In the genomic region with DNA sequence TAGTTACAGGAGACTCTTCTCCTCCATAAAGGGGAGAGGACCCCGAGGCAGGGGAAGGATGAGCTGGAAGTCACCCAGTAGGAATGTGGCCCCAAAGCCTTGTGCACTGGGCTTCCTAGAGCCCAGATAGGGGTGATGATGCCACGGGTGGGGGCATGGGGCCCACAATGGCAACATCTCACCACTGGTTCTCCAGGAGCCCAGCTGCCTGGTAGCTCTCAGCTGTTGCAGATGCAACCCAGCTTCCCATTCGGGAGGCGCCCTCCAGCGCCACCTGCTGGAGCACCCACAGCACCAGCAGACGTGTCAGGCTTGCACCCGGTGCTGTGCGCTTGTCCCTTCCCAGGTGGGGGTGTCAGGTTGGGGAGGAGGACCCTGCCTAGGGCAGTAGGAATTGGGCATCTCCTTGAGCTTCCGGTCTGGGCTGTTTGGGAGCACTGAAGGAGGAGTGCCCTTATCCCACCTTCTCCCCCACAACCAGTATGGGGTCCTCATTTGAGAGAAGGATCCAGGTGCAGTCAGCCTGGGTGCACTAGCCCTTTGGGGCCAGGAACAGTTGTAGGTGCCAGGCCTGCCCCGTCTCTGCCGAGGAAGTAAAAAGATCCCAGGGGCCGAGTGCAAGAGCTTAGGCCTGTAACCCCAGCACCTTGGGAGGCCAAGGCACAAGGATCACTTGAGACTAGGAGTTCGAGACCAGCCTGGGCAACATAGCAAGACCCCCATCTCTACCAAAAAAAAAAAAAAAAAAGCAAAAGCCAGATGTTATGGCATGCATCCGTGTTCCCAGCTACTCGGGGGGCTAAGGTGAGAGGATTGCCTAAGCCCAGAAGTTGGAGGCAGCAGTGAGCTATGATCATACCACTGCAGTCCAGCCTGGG, we compare ENCODE assay signal across 8 cellular contexts. TPM values are rescaled to one million over a fixed set of nuclear protein-coding genes. Genes with fewer than 3 reads are reported as not detected.
A peak's percentile ranks its signal among the peaks of the same experiment; 100 is the strongest.
DNase-seq lines count a peak whose midpoint lies in the region; ATAC-seq and TF ChIP-seq lines count a peak whose summit lies in the region.

No MANE protein-coding gene starts in this region.

- H3K4me1 ChIP-seq in heart right ventricle (peaks cover 0 to 20% (median 0%) of the 10 kb centered on the region in 9 donors), rectal smooth muscle tissue (ENCODE audit: control insufficient read depth, insufficient read depth, low read length) (no peaks in the 10 kb centered on the region)

- H3K9me3 ChIP-seq in heart right ventricle = no peaks in the 10 kb centered on the region

- 47 to 49% methylated on average over 15 of the region's 15 CpGs for WGBS in heart right ventricle, 2 donors

- no peak for TF ChIP-seq EP300 in Ishikawa (IDR thresholded peaks at IDR 0.05; ENCODE audit: borderline replicate concordance)

- peak; percentile 71 for DNase-seq in Daoy (ENCODE audit: low read depth)
- DNase-seq in T follicular helper cell (ENCODE audit: low read depth) = peak; percentile 75
- DNase-seq in activated naive CD8-positive, alpha-beta T cell treated with anti-CD3 and anti-CD28 coated beads, Interleukin-2, amount 10 ng/mL, durations not matched to agents 7 days and 5 days = peak; percentile 89
- DNase-seq in heart right ventricle = peak; percentile 68 to 86

- POLR2A ChIA-PET in activated naive CD8-positive, alpha-beta T cell treated with anti-CD3 and anti-CD28 coated beads, Interleukin-2, amount 10 ng/mL, durations not matched to agents 7 days and 5 days (lab: Charles Lee) = interaction anchor here (0.7 to 2.5 kb wide), 13 partner anchors 21 to 157 kb away, joined by 3 to 25 read pairs (median 5); partner anchors contain the start of genes KIF22, MVP and PAGR1

- H3K9me3 Mint-ChIP-seq in activated naive CD8-positive, alpha-beta T cell treated with anti-CD3 and anti-CD28 coated beads, Interleukin-2, amount 10 ng/mL, durations not matched to agents 7 days and 5 days = no peaks in the 10 kb centered on the region

- H3K4me3 ChIP-seq in heart right ventricle (no peak overlapping the region), rectal smooth muscle tissue (ENCODE audit: low read length) (no peak overlapping the region)

- H3K9ac ChIP-seq in rectal smooth muscle tissue (ENCODE audit: low read length) = no peak overlapping the region

- peaks cover 17% of the 10 kb centered on the region for H3K36me3 Mint-ChIP-seq in activated naive CD8-positive, alpha-beta T cell treated with anti-CD3 and anti-CD28 coated beads, Interleukin-2, amount 10 ng/mL, durations not matched to agents 7 days and 5 days

- peak; percentile 86 to 96 (median 91) for TF ChIP-seq CTCF in heart right ventricle (IDR thresholded peaks at IDR 0.05)

- H3K36me3 ChIP-seq in heart right ventricle (peaks cover 0 to 54% (median 30%) of the 10 kb centered on the region in 9 donors), rectal smooth muscle tissue (ENCODE audit: control insufficient read depth, insufficient read depth, low read length) (peaks cover 33% of the 10 kb centered on the region)

- no peaks in the 10 kb centered on the region for H3K27me3 ChIP-seq in heart right ventricle
- no peaks in the 10 kb centered on the region for H3K27me3 ChIP-seq in rectal smooth muscle tissue (ENCODE audit: control insufficient read depth, insufficient read depth, low read length)

- ATAC-seq in activated naive CD8-positive, alpha-beta T cell treated with anti-CD3 and anti-CD28 coated beads, Interleukin-2, amount 10 ng/mL, durations not matched to agents 7 days and 5 days (ENCODE audit: low read depth) = peak; percentile 92
- ATAC-seq in heart right ventricle = peak; percentile 70 to 82 (median 76)
- ATAC-seq in HG03354 (IDR thresholded peaks at IDR 0.05; ENCODE audit: poor library complexity, severe bottlenecking, unreplicated experiment) = no peak
- ATAC-seq in GM19324 (IDR thresholded peaks at IDR 0.05; ENCODE audit: low FRiP score, unreplicated experiment) = no peak

- peaks cover 4% of the 10 kb centered on the region for H3K4me1 Mint-ChIP-seq in activated naive CD8-positive, alpha-beta T cell treated with anti-CD3 and anti-CD28 coated beads, Interleukin-2, amount 10 ng/mL, durations not matched to agents 7 days and 5 days

- intact Hi-C loops in heart right ventricle (cut with DNase I) = loop anchor here in 7 of 10 donors (1.0 to 10.0 kb wide), 5 partner anchors 36 to 154 kb away; partner anchors contain the start of gene PRRT2 (in 1 of the 7)

- peak; percentile 74 for TF ChIP-seq RAD21 in Ishikawa (IDR thresholded peaks at IDR 0.05; ENCODE audit: low read depth)

- H3K27me3 Mint-ChIP-seq in activated naive CD8-positive, alpha-beta T cell treated with anti-CD3 and anti-CD28 coated beads, Interleukin-2, amount 10 ng/mL, durations not matched to agents 7 days and 5 days = no peaks in the 10 kb centered on the region

- H3K27ac ChIP-seq in heart right ventricle (peak overlapping the region in 1 of 10 donors; percentile 16), rectal smooth muscle tissue (ENCODE audit: low read depth, low read length) (peak overlapping the region; percentile 14)

- H3K4me3 Mint-ChIP-seq in activated naive CD8-positive, alpha-beta T cell treated with anti-CD3 and anti-CD28 coated beads, Interleukin-2, amount 10 ng/mL, durations not matched to agents 7 days and 5 days = no peak overlapping the region

- H3K27ac Mint-ChIP-seq in activated naive CD8-positive, alpha-beta T cell treated with anti-CD3 and anti-CD28 coated beads, Interleukin-2, amount 10 ng/mL, durations not matched to agents 7 days and 5 days = no peak overlapping the region

TF ChIP-seq in Ishikawa, 13 proteins besides CTCF, POLR2A, EP300 and RAD21 (continues in another document):
- TF ChIP-seq NFIC (IDR thresholded peaks at IDR 0.05) (no peak), EGR1 (IDR thresholded peaks at IDR 0.05) (no peak), TEAD4 (IDR thresholded peaks at IDR 0.05) (no peak), CREB1 (IDR thresholded peaks at IDR 0.05; ENCODE audit: low read depth) (no peak), CEBPB (IDR thresholded peaks at IDR 0.05) (no peak), YY1 (IDR thresholded peaks at IDR 0.05; ENCODE audit: low read depth) (no peak), MAX (IDR thresholded peaks at IDR 0.05) (no peak), ZBTB7A (IDR thresholded peaks at IDR 0.05; ENCODE audit: low read depth) (no peak), FOXM1 (IDR thresholded peaks at IDR 0.05; ENCODE audit: borderline replicate concordance, low read depth) (no peak), TCF12 (IDR thresholded peaks at IDR 0.05; ENCODE audit: low read depth) (no peak)
- TF ChIP-seq, protein P1, sequence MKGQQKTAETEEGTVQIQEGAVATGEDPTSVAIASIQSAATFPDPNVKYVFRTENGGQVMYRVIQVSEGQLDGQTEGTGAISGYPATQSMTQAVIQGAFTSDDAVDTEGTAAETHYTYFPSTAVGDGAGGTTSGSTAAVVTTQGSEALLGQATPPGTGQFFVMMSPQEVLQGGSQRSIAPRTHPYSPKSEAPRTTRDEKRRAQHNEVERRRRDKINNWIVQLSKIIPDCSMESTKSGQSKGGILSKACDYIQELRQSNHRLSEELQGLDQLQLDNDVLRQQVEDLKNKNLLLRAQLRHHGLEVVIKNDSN (IDR thresholded peaks at IDR 0.05) = no peak

RNA-seq across cellular contexts. Expression of gene CDIPT, which starts 14.4 kb away (rescaled TPM):
- 33.5 and 46.1 TPM in 2 replicates for total RNA-seq in Daoy (2014; rRNA removed; shearing (Covaris generic))
- 10 to 100 TPM; 65.0 to 74.7 TPM for total RNA-seq in activated naive CD8-positive, alpha-beta T cell treated with anti-CD3 and anti-CD28 coated beads, Interleukin-2, amount 10 ng/mL, durations not matched to agents 7 days and 5 days
- total RNA-seq in heart right ventricle = 10 to 100 TPM; 61.8 to 87.0 (median 72.7) TPM
- 10 to 100 TPM; 55.1 to 99.6 TPM for polyA plus RNA-seq in heart right ventricle

RNA-seq across cellular contexts. Expression of gene MVP, which starts 28.4 kb away (rescaled TPM):
- 60.5 and 71.4 TPM in 2 replicates for total RNA-seq in Daoy (2014; rRNA removed; shearing (Covaris generic))
- 100 to 1,000 TPM; 130 to 136 TPM for total RNA-seq in activated naive CD8-positive, alpha-beta T cell treated with anti-CD3 and anti-CD28 coated beads, Interleukin-2, amount 10 ng/mL, durations not matched to agents 7 days and 5 days
- total RNA-seq in heart right ventricle = 100 to 1,000 TPM in 1 of 10 donors, 10 to 100 TPM in 9; 24.5 to 122 (median 37.4) TPM
- 10 to 100 TPM; 50.9 to 53.0 TPM for polyA plus RNA-seq in heart right ventricle

RNA-seq across cellular contexts. Expression of gene PAGR1, which starts 32.7 kb away (rescaled TPM):
- 50.0 and 78.6 TPM in 2 replicates for total RNA-seq in Daoy (2014; rRNA removed; shearing (Covaris generic))
- total RNA-seq in activated naive CD8-positive, alpha-beta T cell treated with anti-CD3 and anti-CD28 coated beads, Interleukin-2, amount 10 ng/mL, durations not matched to agents 7 days and 5 days = 10 to 100 TPM; 29.8 to 34.3 TPM
- total RNA-seq in heart right ventricle = 10 to 100 TPM in 9 of 10 donors, 1 to 10 TPM in 1; 9.6 to 14.8 (median 12.0) TPM
- 10 to 100 TPM; 28.7 to 35.1 TPM for polyA plus RNA-seq in heart right ventricle

RNA-seq across cellular contexts. Expression of gene PRRT2, which starts 36.7 kb away (rescaled TPM):
- 0.29 TPM in 1 of 2 replicates, not detected in the other for total RNA-seq in Daoy (2014; rRNA removed; shearing (Covaris generic))
- total RNA-seq in activated naive CD8-positive, alpha-beta T cell treated with anti-CD3 and anti-CD28 coated beads, Interleukin-2, amount 10 ng/mL, durations not matched to agents 7 days and 5 days = 1 to 10 TPM; 2.2 to 2.3 TPM
- total RNA-seq in heart right ventricle = 1 to 10 TPM in 8 of 10 donors, under 1 TPM in 2; 0.74 to 2.4 (median 1.1) TPM
- polyA plus RNA-seq in heart right ventricle = 1 to 10 TPM in 1 of 2 donors, under 1 TPM in 1; 0.62 to 6.3 TPM

RNA-seq across cellular contexts. Expression of gene MAZ, which starts 42.3 kb away (rescaled TPM):
- 120 and 132 TPM in 2 replicates for total RNA-seq in Daoy (2014; rRNA removed; shearing (Covaris generic))
- 100 to 1,000 TPM; 395 to 418 TPM for total RNA-seq in activated naive CD8-positive, alpha-beta T cell treated with anti-CD3 and anti-CD28 coated beads, Interleukin-2, amount 10 ng/mL, durations not matched to agents 7 days and 5 days
- 100 to 1,000 TPM in 2 of 10 donors, 10 to 100 TPM in 8; 44.2 to 115 (median 60.5) TPM for total RNA-seq in heart right ventricle
- 100 to 1,000 TPM in 1 of 2 donors, 10 to 100 TPM in 1; 73.8 to 114 TPM for polyA plus RNA-seq in heart right ventricle

Comparison
In these comparisons a context has a peak if more than half of its experiments do, and no peak if none do; other contexts are left out.
1. ATAC-seq: peak in activated naive CD8-positive, alpha-beta T cell treated with anti-CD3 and anti-CD28 coated beads, Interleukin-2, amount 10 ng/mL, durations not matched to agents 7 days and 5 days (single experiment) and heart right ventricle (8 of 8); none in HG03354 (single experiment) and GM19324 (single experiment).
2. Peak in every context shown above with its lines, with median percentiles within 50 percentile points of each other: DNase-seq.